8 cellular contexts compared by ENCODE assay signal in genomic region chr2:173075781-173076556, GRCh38. TPM values are rescaled to one million over a fixed set of nuclear protein-coding genes. Genes with fewer than 3 reads are reported as not detected.
DNase-seq lines count a peak whose midpoint lies in the region; ATAC-seq lines count a peak whose summit lies in the region.

TSS of gene MAP3K20 (plus strand) at chr2:173075846. CDS start at chr2:173091032, 15,186 bp downstream.

- peaks cover 5% of the 10 kb centered on the region for H3K4me1 ChIP-seq in effector memory CD4-positive, alpha-beta T cell (ENCODE audit: control insufficient read depth, insufficient read depth, low read length, poor library complexity, severe bottlenecking)

- DNase-seq in Ammon's horn (ENCODE audit: low spot score) (peak; percentile 76), NCI-H446 treated with DMSO at 0.1 percent for 48 hours (lab: John Stamatoyannopoulos, UW) (peak; percentile 69), medulla oblongata (ENCODE audit: extremely low spot score) (peak; percentile 49)
- peak; percentile 60 for DNase-seq in activated CD4-positive, alpha-beta memory T cell treated with anti-CD3 and anti-CD28 coated beads for 36 hours
- peak; percentile 14 to 27 (median 26) for DNase-seq in effector memory CD4-positive, alpha-beta T cell
- peak; percentile 27 to 36 for DNase-seq in stimulated activated CD8-positive, alpha-beta memory T cell treated with anti-CD3 and anti-CD28 coated beads, Interleukin-15, amount 100 ng/mL, for 48 hours (ENCODE audit: low read depth in 2 of 2)

- H3K27ac ChIP-seq in effector memory CD4-positive, alpha-beta T cell (ENCODE audit: insufficient read depth, low read length, poor library complexity, severe bottlenecking), result no peak within 1 kb of the TSS

- H3K27me3 ChIP-seq in effector memory CD4-positive, alpha-beta T cell (replicated peaks; ENCODE audit: control insufficient read depth, insufficient read depth, low read length, poor library complexity, severe bottlenecking), result no peaks in the 10 kb centered on the region

- peak within 1 kb of the TSS; percentile 71 for H3K4me3 ChIP-seq in effector memory CD4-positive, alpha-beta T cell (ENCODE audit: insufficient read depth, low read depth, low read length, poor library complexity, severe bottlenecking)

- ATAC-seq in GM18873 (IDR thresholded peaks at IDR 0.05; ENCODE audit: low FRiP score, unreplicated experiment) (peak; percentile 59), HG03103 (IDR thresholded peaks at IDR 0.05; ENCODE audit: low read depth, unreplicated experiment) (peak; percentile 54)

- no peak within 1 kb of the TSS for H3K27ac Mint-ChIP-seq in activated CD4-positive, alpha-beta memory T cell treated with anti-CD3 and anti-CD28 coated beads for 36 hours

- no peaks in the 10 kb centered on the region for H3K36me3 ChIP-seq in effector memory CD4-positive, alpha-beta T cell (ENCODE audit: control insufficient read depth, insufficient read depth, low read length)

- H3K4me3 Mint-ChIP-seq in activated CD4-positive, alpha-beta memory T cell treated with anti-CD3 and anti-CD28 coated beads for 36 hours, result peak within 1 kb of the TSS; percentile 72

- POLR2A ChIA-PET in activated CD4-positive, alpha-beta memory T cell treated with anti-CD3 and anti-CD28 coated beads for 36 hours (lab: Charles Lee), result no interaction called here

- peaks cover 14% of the 10 kb centered on the region for H3K4me1 Mint-ChIP-seq in activated CD4-positive, alpha-beta memory T cell treated with anti-CD3 and anti-CD28 coated beads for 36 hours (ENCODE audit: low read depth)

- H3K9me3 ChIP-seq in effector memory CD4-positive, alpha-beta T cell (ENCODE audit: control insufficient read depth, low read length), result no peaks in the 10 kb centered on the region

- no peaks in the 10 kb centered on the region for H3K9me3 Mint-ChIP-seq in activated CD4-positive, alpha-beta memory T cell treated with anti-CD3 and anti-CD28 coated beads for 36 hours

- intact Hi-C loops in activated CD4-positive, alpha-beta memory T cell treated with anti-CD3 and anti-CD28 coated beads for 36 hours (cut with micrococcal nuclease), result loop anchor here (2.0 kb wide), 3 partner anchors 27 to 135 kb away; no protein-coding TSS in a partner anchor

- H3K36me3 Mint-ChIP-seq in activated CD4-positive, alpha-beta memory T cell treated with anti-CD3 and anti-CD28 coated beads for 36 hours, result no peaks in the 10 kb centered on the region

- CTCF ChIA-PET in activated CD4-positive, alpha-beta memory T cell treated with anti-CD3 and anti-CD28 coated beads for 36 hours (lab: Charles Lee), result interaction anchor here (1.0 kb wide), 1 partner anchor 134 kb away, joined by 3 read pairs; no protein-coding TSS in a partner anchor

- H3K27me3 Mint-ChIP-seq in activated CD4-positive, alpha-beta memory T cell treated with anti-CD3 and anti-CD28 coated beads for 36 hours, result peaks cover 34% of the 10 kb centered on the region

RNA-seq across cellular contexts. Expression of gene MAP3K20, which starts in this region (rescaled TPM):
- 1 to 10 TPM; 6.5 to 7.0 TPM for total RNA-seq in activated CD4-positive, alpha-beta memory T cell treated with anti-CD3 and anti-CD28 coated beads for 36 hours

Comparison
In these comparisons a context has a peak if more than half of its experiments do, and no peak if none do; other contexts are left out.
1. DNase-seq: peak in every context shown above with its lines; median percentile 76 in Ammon's horn; 69 in NCI-H446 treated with DMSO at 0.1 percent for 48 hours; 60 in activated CD4-positive, alpha-beta memory T cell treated with anti-CD3 and anti-CD28 coated beads for 36 hours; 49 in medulla oblongata; 32 in stimulated activated CD8-positive, alpha-beta memory T cell treated with anti-CD3 and anti-CD28 coated beads, Interleukin-15, amount 100 ng/mL, for 48 hours; 26 in effector memory CD4-positive, alpha-beta T cell.